In the genomic region with DNA sequence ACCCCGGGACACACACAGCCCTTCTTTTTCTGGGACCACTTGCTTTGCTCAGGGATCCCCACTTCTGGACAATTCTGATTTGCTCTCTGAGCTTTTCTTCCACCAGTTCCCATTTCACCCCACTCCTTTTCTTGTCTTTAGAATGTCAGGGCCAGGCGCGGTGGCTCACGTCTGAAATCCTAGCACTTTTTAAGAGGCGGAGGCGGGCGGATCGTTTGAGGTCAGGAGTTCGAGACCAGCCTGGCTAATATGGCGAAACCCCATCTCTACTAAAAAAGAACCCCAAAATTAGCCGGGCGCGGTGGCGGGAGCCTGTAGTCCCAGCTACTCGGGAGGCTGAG, we compare ENCODE assay signal across 8 cellular contexts. TPM values are rescaled to one million over a fixed set of nuclear protein-coding genes. Genes with fewer than 3 reads are reported as not detected.
DNase-seq lines count a peak whose midpoint lies in the region; ATAC-seq and TF ChIP-seq lines count a peak whose summit lies in the region.

No MANE protein-coding gene starts in this region.

- ATAC-seq in Right ventricle myocardium inferior = no peak
- ATAC-seq in HG02571 (IDR thresholded peaks at IDR 0.05; ENCODE audit: unreplicated experiment) = no peak
- ATAC-seq in GM18861 (IDR thresholded peaks at IDR 0.05; ENCODE audit: unreplicated experiment) = no peak

- peaks cover 39% of the 10 kb centered on the region for H3K79me2 ChIP-seq in hepatocyte

- H3K27ac Mint-ChIP-seq in activated T-helper 1 cell treated with anti-CD3 and anti-CD28 coated beads, Interleukin-12 subunit alpha, Interleukin-12 subunit beta, Interleukin-2, Interleukin-4 antibody, amounts not matched to agents 30 ng/mL and 10 ng/mL and 1 ng/mL, durations not matched to agents 14 hours and 24 hours and 36 hours = peak overlapping the region; percentile 87

- H3K4me1 Mint-ChIP-seq in activated T-helper 1 cell treated with anti-CD3 and anti-CD28 coated beads, Interleukin-12 subunit alpha, Interleukin-12 subunit beta, Interleukin-2, Interleukin-4 antibody, amounts not matched to agents 30 ng/mL and 10 ng/mL and 1 ng/mL, durations not matched to agents 14 hours and 24 hours and 36 hours (ENCODE audit: low read depth) = peaks cover 27% of the 10 kb centered on the region

- intact Hi-C loops in Right ventricle myocardium inferior (cut with DNase I) = loop anchor here (1.0 to 2.0 kb wide), 4 partner anchors 27 to 81 kb away; a partner anchor contains a TSS
- intact Hi-C loops in activated T-helper 1 cell treated with anti-CD3 and anti-CD28 coated beads, Interleukin-12 subunit alpha, Interleukin-12 subunit beta, Interleukin-2, Interleukin-4 antibody, amounts not matched to agents 30 ng/mL and 10 ng/mL and 1 ng/mL, durations not matched to agents 14 hours and 24 hours and 36 hours (cut with micrococcal nuclease) = loop anchor here (2.0 to 10.0 kb wide), 5 partner anchors 201 to 1259 kb away; a partner anchor contains a TSS

- peaks cover 2% of the 10 kb centered on the region for H3K36me3 Mint-ChIP-seq in activated T-helper 1 cell treated with anti-CD3 and anti-CD28 coated beads, Interleukin-12 subunit alpha, Interleukin-12 subunit beta, Interleukin-2, Interleukin-4 antibody, amounts not matched to agents 30 ng/mL and 10 ng/mL and 1 ng/mL, durations not matched to agents 14 hours and 24 hours and 36 hours (ENCODE audit: low read depth)

- no peaks in the 10 kb centered on the region for H3K9me3 Mint-ChIP-seq in activated T-helper 1 cell treated with anti-CD3 and anti-CD28 coated beads, Interleukin-12 subunit alpha, Interleukin-12 subunit beta, Interleukin-2, Interleukin-4 antibody, amounts not matched to agents 30 ng/mL and 10 ng/mL and 1 ng/mL, durations not matched to agents 14 hours and 24 hours and 36 hours

- H3K9me2 ChIP-seq in hepatocyte (replicated peaks; ENCODE audit: insufficient read depth) = no peaks in the 10 kb centered on the region

- peaks cover 9% of the 10 kb centered on the region for H3K27me3 Mint-ChIP-seq in activated T-helper 1 cell treated with anti-CD3 and anti-CD28 coated beads, Interleukin-12 subunit alpha, Interleukin-12 subunit beta, Interleukin-2, Interleukin-4 antibody, amounts not matched to agents 30 ng/mL and 10 ng/mL and 1 ng/mL, durations not matched to agents 14 hours and 24 hours and 36 hours (ENCODE audit: insufficient read depth)

- H3K4me3 Mint-ChIP-seq in activated T-helper 1 cell treated with anti-CD3 and anti-CD28 coated beads, Interleukin-12 subunit alpha, Interleukin-12 subunit beta, Interleukin-2, Interleukin-4 antibody, amounts not matched to agents 30 ng/mL and 10 ng/mL and 1 ng/mL, durations not matched to agents 14 hours and 24 hours and 36 hours = peak overlapping the region; percentile 93

- H3K27ac ChIP-seq in cardiac muscle cell (peak overlapping the region; percentile 96), hepatocyte (peak overlapping the region; percentile 94)

- 2% methylated on average over 15 of the region's 15 CpGs for WGBS in hepatocyte (ENCODE audit: low lambda C conversion rate, missing lambda C conversion rate)

- H3K36me3 ChIP-seq in cardiac muscle cell (no peaks in the 10 kb centered on the region), hepatocyte (replicated peaks; ENCODE audit: insufficient read depth, low read depth) (no peaks in the 10 kb centered on the region)

- peak overlapping the region; percentile 94 for H3K4me2 ChIP-seq in hepatocyte

- H3K4me1 ChIP-seq in cardiac muscle cell (ENCODE audit: low read depth) = peaks cover 21% of the 10 kb centered on the region
- no peaks in the 10 kb centered on the region for H3K4me1 ChIP-seq in hepatocyte (ENCODE audit: insufficient read depth)

- H2AFZ ChIP-seq in hepatocyte = peak overlapping the region; percentile 57

- DNase-seq in cardiac muscle cell (ENCODE audit: low read depth in 1 of 2, low spot score in 1 of 2) (no peak), Right ventricle myocardium inferior (ENCODE audit: missing footprints) (no peak), hepatocyte (ENCODE audit: low spot score) (peak; percentile 30), ureter (ENCODE audit: low spot score) (no peak)
- no peak for DNase-seq in activated T-helper 1 cell treated with anti-CD3 and anti-CD28 coated beads, Interleukin-12 subunit alpha, Interleukin-12 subunit beta, Interleukin-2, Interleukin-4 antibody, amounts not matched to agents 30 ng/mL and 10 ng/mL and 1 ng/mL, durations not matched to agents 14 hours and 24 hours and 36 hours (ENCODE audit: low spot score)
- DNase-seq in stimulated activated CD4-positive, alpha-beta T cell treated with anti-CD3 and anti-CD28 coated beads, Interleukin-12 subunit alpha, Interleukin-12 subunit beta, amount 100 ng/mL, for 24 hours (ENCODE audit: low read depth in 2 of 2) = peak; percentile 5 to 20

- H3K9me3 ChIP-seq in cardiac muscle cell (ENCODE audit: low read depth) (no peaks in the 10 kb centered on the region), hepatocyte (ENCODE audit: low read depth) (no peaks in the 10 kb centered on the region)

- TF ChIP-seq CTCF in cardiac muscle cell (IDR thresholded peaks at IDR 0.05; ENCODE audit: low read depth, low read length) (no peak), hepatocyte (IDR thresholded peaks at IDR 0.05; ENCODE audit: poor library complexity) (no peak)

- H4K20me1 ChIP-seq in hepatocyte (ENCODE audit: insufficient read depth, poor library complexity, severe bottlenecking) = no peaks in the 10 kb centered on the region

- H3K4me3 ChIP-seq in cardiac muscle cell (peak overlapping the region; percentile 84), hepatocyte (peak overlapping the region; percentile 99)

- no peaks in the 10 kb centered on the region for H3K27me3 ChIP-seq in cardiac muscle cell
- no peaks in the 10 kb centered on the region for H3K27me3 ChIP-seq in hepatocyte

RNA-seq across cellular contexts. Expression of a gene that starts 0.9 kb away (rescaled TPM):
- 28.6 and 30.6 TPM in 2 replicates for total RNA-seq in cardiac muscle cell
- 31.1 and 54.7 TPM in 2 replicates for polyA plus RNA-seq in cardiac muscle cell
- total RNA-seq in Right ventricle myocardium inferior = 122 TPM
- 11.1 and 11.3 TPM in 2 replicates for total RNA-seq in activated T-helper 1 cell treated with anti-CD3 and anti-CD28 coated beads, Interleukin-12 subunit alpha, Interleukin-12 subunit beta, Interleukin-2, Interleukin-4 antibody, amounts not matched to agents 30 ng/mL and 10 ng/mL and 1 ng/mL, durations not matched to agents 14 hours and 24 hours and 36 hours
- 9.6 and 13.5 TPM in 2 replicates for total RNA-seq in hepatocyte
- 15.7 and 26.0 TPM in 2 replicates for polyA plus RNA-seq in hepatocyte
- total RNA-seq in ureter = 9.1 TPM

RNA-seq across cellular contexts. Expression of a gene that starts 49.2 kb away (rescaled TPM):
- total RNA-seq in cardiac muscle cell (140 and 174 TPM in 2 replicates), Right ventricle myocardium inferior (365 TPM), hepatocyte (150 and 152 TPM in 2 replicates), ureter (109 TPM)
- polyA plus RNA-seq in cardiac muscle cell (309 and 317 TPM in 2 replicates), hepatocyte (107 and 108 TPM in 2 replicates)
- 81.5 and 86.1 TPM in 2 replicates for total RNA-seq in activated T-helper 1 cell treated with anti-CD3 and anti-CD28 coated beads, Interleukin-12 subunit alpha, Interleukin-12 subunit beta, Interleukin-2, Interleukin-4 antibody, amounts not matched to agents 30 ng/mL and 10 ng/mL and 1 ng/mL, durations not matched to agents 14 hours and 24 hours and 36 hours

RNA-seq across cellular contexts. Expression of a gene that starts 49.3 kb away (rescaled TPM):
- total RNA-seq in cardiac muscle cell (32.0 and 41.6 TPM in 2 replicates), Right ventricle myocardium inferior (44.4 TPM), hepatocyte (38.3 and 46.7 TPM in 2 replicates), ureter (27.3 TPM)
- polyA plus RNA-seq in cardiac muscle cell (75.1 and 106 TPM in 2 replicates), hepatocyte (63.6 and 63.8 TPM in 2 replicates)
- 65.1 and 65.5 TPM in 2 replicates for total RNA-seq in activated T-helper 1 cell treated with anti-CD3 and anti-CD28 coated beads, Interleukin-12 subunit alpha, Interleukin-12 subunit beta, Interleukin-2, Interleukin-4 antibody, amounts not matched to agents 30 ng/mL and 10 ng/mL and 1 ng/mL, durations not matched to agents 14 hours and 24 hours and 36 hours

Comparison
In these comparisons a context has a peak if more than half of its experiments do, and no peak if none do; other contexts are left out.
1. DNase-seq: peak in hepatocyte (single experiment) and stimulated activated CD4-positive, alpha-beta T cell treated with anti-CD3 and anti-CD28 coated beads, Interleukin-12 subunit alpha, Interleukin-12 subunit beta, amount 100 ng/mL, for 24 hours (2 of 2); none in cardiac muscle cell (0 of 2), Right ventricle myocardium inferior (single experiment), activated T-helper 1 cell treated with anti-CD3 and anti-CD28 coated beads, Interleukin-12 subunit alpha, Interleukin-12 subunit beta, Interleukin-2, Interleukin-4 antibody, amounts not matched to agents 30 ng/mL and 10 ng/mL and 1 ng/mL, durations not matched to agents 14 hours and 24 hours and 36 hours (single experiment) and ureter (single experiment).